Comparison of ENCODE assay signal across 10 cellular contexts in genomic region chr22:50469377-50470305, GRCh38. TPM values are rescaled to one million over a fixed set of nuclear protein-coding genes. Genes with fewer than 3 reads are reported as not detected.
A peak's percentile ranks its signal among the peaks of the same experiment; 100 is the strongest.
DNase-seq lines count a peak whose midpoint lies in the region; ATAC-seq and TF ChIP-seq lines count a peak whose summit lies in the region.
"Had no signal": no experiment of that assay in that cellular context is flagged by ENCODE, and none has a peak within 500 bp of the region (broad histone marks: within the 10 kb centered on the region; RNA-seq: fewer than 3 reads in every experiment).

No MANE protein-coding gene starts in this region.

- DNase-seq in A673 (ENCODE audit: low spot score) (peak; percentile 51), NOMO-1 treated with DMSO at 0.1 percent for 48 hours (lab: John Stamatoyannopoulos, UW; ENCODE audit: unreplicated experiment) (peak; percentile 81), activated T-cell treated with anti-CD3 and anti-CD28 coated beads for 24 hours (ENCODE audit: low read depth) (peak; percentile 90), fibroblast of villous mesenchyme (ENCODE audit: low read depth) (peak; percentile 31), NCI-H1105 treated with DMSO at 0.1 percent for 48 hours (lab: John Stamatoyannopoulos, UW) (no peak)
- peak; percentile 89 for DNase-seq in stimulated activated CD4-positive, alpha-beta T cell treated with anti-CD3 and anti-CD28 coated beads, Interleukin-4, amount 100 ng/mL, for 1 hour

- TF ChIP-seq CTCF in A673 (conservative IDR thresholded peaks at IDR 0.05; ENCODE audit: low read depth, low read length) (no peak), fibroblast of villous mesenchyme (IDR thresholded peaks at IDR 0.05; ENCODE audit: insufficient read depth, low read depth, low read length) (no peak)

- intact Hi-C loops in A673 (cut with micrococcal nuclease; ENCODE audit: unreplicated experiment): no loop called here

- H3K27me3 ChIP-seq in A673 (replicated peaks; ENCODE audit: insufficient read depth, low read depth, low read length, poor library complexity): no peaks in the 10 kb centered on the region

- H3K4me3 ChIP-seq in A673 (ENCODE audit: low read depth, low read length, poor library complexity, severe bottlenecking) (no peak overlapping the region), fibroblast of villous mesenchyme (ENCODE audit: low read depth, low read length) (no peak overlapping the region)

- no TSS peak for BruUV-seq in A673 (replicated peaks; lab: Mats Ljungman, UMichigan)

- peak; percentile 44 for ATAC-seq in GM19023 (IDR thresholded peaks at IDR 0.05; ENCODE audit: unreplicated experiment)
- ATAC-seq in HG03139 (IDR thresholded peaks at IDR 0.05; ENCODE audit: unreplicated experiment): peak; percentile 48

- POLR2A ChIA-PET in A673 (lab: Charles Lee; ENCODE audit: low non-redundant PET): no interaction called here

- peaks cover 28% of the 10 kb centered on the region for H3K36me3 ChIP-seq in A673 (ENCODE audit: insufficient read depth, low read length, poor library complexity, severe bottlenecking)

- no peaks in the 10 kb centered on the region for H3K9me3 ChIP-seq in A673 (ENCODE audit: low read depth, low read length, poor library complexity, severe bottlenecking)

- H3K4me1 ChIP-seq in A673 (ENCODE audit: insufficient read depth, low read length, poor library complexity, severe bottlenecking): peaks cover 29% of the 10 kb centered on the region

- CTCF ChIA-PET in A673 (lab: Charles Lee): no interaction called here

- H3K27ac ChIP-seq in A673 (ENCODE audit: low read depth, low read length, poor library complexity, severe bottlenecking): peak overlapping the region; percentile 42
- H3K27ac ChIP-seq: C4-2B had no signal

RNA-seq across cellular contexts. Expression of gene SBF1, which starts 5.2 kb away (rescaled TPM):
- total RNA-seq in A673 (2021) (97.2 and 107 TPM in 2 replicates), fibroblast of villous mesenchyme (75.1 and 82.8 TPM in 2 replicates)

RNA-seq across cellular contexts. Expression of gene ADM2, which starts 11.7 kb away (rescaled TPM):
- total RNA-seq in A673 (2021) (5.4 and 9.8 TPM in 2 replicates), fibroblast of villous mesenchyme (2.6 and 5.8 TPM in 2 replicates)

RNA-seq across cellular contexts. Expression of gene MIOX, which starts 17.0 kb away (rescaled TPM):
- total RNA-seq in A673 (2021) (0.32 and 0.46 TPM in 2 replicates), fibroblast of villous mesenchyme (0.32 TPM in 1 of 2 replicates, not detected in the other)
- total RNA-seq: lung microvascular endothelial cell had no signal

RNA-seq across cellular contexts. Expression of gene LMF2, which starts 37.9 kb away (rescaled TPM):
- total RNA-seq in A673 (2021) (79.2 and 79.3 TPM in 2 replicates), fibroblast of villous mesenchyme (50.1 and 52.5 TPM in 2 replicates)

RNA-seq across cellular contexts. Expression of gene NCAPH2, which starts 38.4 kb away (rescaled TPM):
- 135 TPM in 2 replicates for total RNA-seq in A673 (2021)
- total RNA-seq in fibroblast of villous mesenchyme: 27.2 and 35.4 TPM in 2 replicates
